15 cellular contexts compared by ENCODE assay signal in genomic region chr12:6615802-6616201, GRCh38. TPM values are rescaled to one million over a fixed set of nuclear protein-coding genes. Genes with fewer than 3 reads are reported as not detected.
DNase-seq lines count a peak whose midpoint lies in the region; ATAC-seq, FAIRE-seq and TF ChIP-seq lines count a peak whose summit lies in the region.
"Had no signal": no experiment of that assay in that cellular context is flagged by ENCODE, and none has a peak within 500 bp of the region (broad histone marks: within the 10 kb centered on the region; RNA-seq: fewer than 3 reads in every experiment).

No MANE protein-coding gene starts in this region.

- peaks cover 18 to 25% (median 22%) of the 10 kb centered on the region in 4 experiments for H3K4me1 ChIP-seq in H1 (replicated peaks in 1 of 4; ENCODE audit: control insufficient read depth in 3 of 4, insufficient read depth in 4 of 4, low read length in 3 of 4)
- peaks cover 26% of the 10 kb centered on the region for H3K4me1 ChIP-seq in smooth muscle cell (ENCODE audit: low read depth)

- no peak overlapping the region for H4K91ac ChIP-seq in H1 (replicated peaks; ENCODE audit: insufficient read length, low read length)

- no peaks in the 10 kb centered on the region; a peak in 1 of 4 replicates for H3K9me3 ChIP-seq in H1 (ENCODE audit: insufficient read depth in 2 of 2, low read depth in 1 of 2, low read length in 1 of 2)
- H3K9me3 ChIP-seq in smooth muscle cell (replicated peaks; ENCODE audit: low read depth): no peaks in the 10 kb centered on the region
- H3K9me3 ChIP-seq: colonic mucosa, MG63, testis had no signal

- no peak overlapping the region for H3K14ac ChIP-seq in H1 (ENCODE audit: insufficient read length)

- no peak overlapping the region; a peak in 1 of 4 replicates for H3K4me2 ChIP-seq in H1 (ENCODE audit: insufficient read depth in 1 of 2, low read depth in 2 of 2, low read length in 2 of 2)
- no peak overlapping the region for H3K4me2 ChIP-seq in smooth muscle cell

- 0 out of 2 replicates have a peak overlapping the region, but pooled peaks have one; percentile 22 for H2AFZ ChIP-seq in H1 (ENCODE audit: low read length)
- no peak overlapping the region for H2AFZ ChIP-seq in smooth muscle cell (ENCODE audit: low read depth)

- peak overlapping the region; percentile 75 for H2BK12ac ChIP-seq in H1 (ENCODE audit: low read depth, low read length)

- CTCF ChIA-PET in activated CD4-positive, alpha-beta T cell treated with anti-CD3 and anti-CD28 coated beads for 36 hours (lab: Charles Lee): interaction anchor here (0.5 to 1.3 kb wide), 7 partner anchors 12 to 358 kb away, joined by 3 to 4 read pairs (median 3); partner anchors contain the start of gene ZNF384
- CTCF ChIA-PET in RWPE1 (lab: Yijun Ruan, JAX): no interaction called here
- CTCF ChIA-PET in H1 (lab: Charles Lee; ENCODE audit: partially characterized antibody): interaction anchor here (0.6 to 3.5 kb wide), 15 partner anchors 8 to 219 kb away, joined by 3 to 20 read pairs (median 4); partner anchors contain the start of gene ACRBP

- no peak for TF ChIP-seq CTCF in RWPE1 (conservative IDR thresholded peaks at IDR 0.05; ENCODE audit: low read depth)
- no peak for TF ChIP-seq CTCF in H1 (IDR thresholded peaks at IDR 0.05; ENCODE audit: control extremely low read depth in 1 of 3, insufficient read depth in 1 of 3, low read depth in 1 of 3, low read length in 3 of 3)
- TF ChIP-seq CTCF in smooth muscle cell (IDR thresholded peaks at IDR 0.05; ENCODE audit: borderline replicate concordance, insufficient read depth, poor library complexity, severe bottlenecking): no peak

- no peak overlapping the region for H3K4me3 Mint-ChIP-seq in activated CD4-positive, alpha-beta T cell treated with anti-CD3 and anti-CD28 coated beads for 36 hours
- H3K4me3 Mint-ChIP-seq in activated T-cell treated with anti-CD3 and anti-CD28 coated beads, Interleukin-2, amount 50 U/mL, for 4 hours: no peak overlapping the region

- H3K79me2 ChIP-seq in H1 (ENCODE audit: control insufficient read depth in 1 of 2, insufficient read depth in 2 of 2, low read length in 2 of 2) (no peaks in the 10 kb centered on the region), smooth muscle cell (ENCODE audit: low read depth) (no peaks in the 10 kb centered on the region)

- peaks cover 3% of the 10 kb centered on the region for H3K36me3 Mint-ChIP-seq in activated CD4-positive, alpha-beta T cell treated with anti-CD3 and anti-CD28 coated beads for 36 hours (ENCODE audit: low read depth)
- peaks cover 5% of the 10 kb centered on the region for H3K36me3 Mint-ChIP-seq in activated T-cell treated with anti-CD3 and anti-CD28 coated beads, Interleukin-2, amount 50 U/mL, for 4 hours (ENCODE audit: insufficient read depth)

- TF ChIP-seq EP300 in H1 (IDR thresholded peaks at IDR 0.05; ENCODE audit: borderline replicate concordance in 1 of 2, low read depth in 2 of 2, low read length in 2 of 2): no peak

- peak overlapping the region; percentile 5; the same call in 1 of the 2 replicates for H2BK15ac ChIP-seq in H1 (ENCODE audit: low read length)

- H2AK5ac ChIP-seq in H1 (ENCODE audit: low read depth, low read length): no peak overlapping the region

- H3K27me3 ChIP-seq in H1 (replicated peaks in 1 of 4; ENCODE audit: control insufficient read depth in 3 of 4, extremely low read depth in 1 of 4, insufficient read depth in 3 of 4, low read length in 3 of 4) (peaks cover 2 to 21% (median 16%) of the 10 kb centered on the region in 4 experiments; a peak in 6 of 7 replicates), smooth muscle cell (ENCODE audit: low read depth) (no peaks in the 10 kb centered on the region)
- H3K27me3 ChIP-seq: colonic mucosa, MG63, testis had no signal

- no peak overlapping the region for H3K18ac ChIP-seq in H1 (ENCODE audit: extremely low read depth, low read length)

- ATAC-seq in activated CD4-positive, alpha-beta T cell treated with anti-CD3 and anti-CD28 coated beads for 36 hours: no peak
- no peak for ATAC-seq in GM19328 (IDR thresholded peaks at IDR 0.05; ENCODE audit: unreplicated experiment)
- ATAC-seq in activated T-cell treated with anti-CD3 and anti-CD28 coated beads, Interleukin-2, amount 50 U/mL, for 4 hours: no peak
- ATAC-seq: left colon had no signal

- intact Hi-C loops in activated CD4-positive, alpha-beta T cell treated with anti-CD3 and anti-CD28 coated beads for 36 hours (cut with DNase I, micrococcal nuclease): loop anchor here (2.0 to 5.0 kb wide), 3 partner anchors 15 to 161 kb away; partner anchors contain the start of gene ING4 (in 2 of the 2)

- H4K5ac ChIP-seq in H1 (ENCODE audit: insufficient read length, low read depth, low read length): no peak overlapping the region

- no peaks in the 10 kb centered on the region for H3K9me3 Mint-ChIP-seq in activated CD4-positive, alpha-beta T cell treated with anti-CD3 and anti-CD28 coated beads for 36 hours (ENCODE audit: low read depth)
- no peaks in the 10 kb centered on the region for H3K9me3 Mint-ChIP-seq in activated T-cell treated with anti-CD3 and anti-CD28 coated beads, Interleukin-2, amount 50 U/mL, for 4 hours

- H3K36me3 ChIP-seq in H1 (ENCODE audit: control insufficient read depth in 2 of 4, insufficient read depth in 4 of 4, low read length in 3 of 4): no peaks in the 10 kb centered on the region
- H3K36me3 ChIP-seq in smooth muscle cell (ENCODE audit: low read depth): no peaks in the 10 kb centered on the region
- H3K36me3 ChIP-seq: colonic mucosa, MG63 had no signal

- TF ChIP-seq RAD21 in H1 (IDR thresholded peaks at IDR 0.05 in 1 of 2, conservative IDR thresholded peaks at IDR 0.05 in 1 of 2; ENCODE audit: low read depth in 2 of 2, low read length in 2 of 2): no peak

- no peak for TF ChIP-seq POLR2A in H1 (IDR thresholded peaks at IDR 0.05; ENCODE audit: control extremely low read depth in 1 of 2, low read depth in 2 of 2, low read length in 2 of 2)

- H3K23me2 ChIP-seq in H1 (ENCODE audit: low read depth, low read length): peaks cover 5% of the 10 kb centered on the region; the same call in 1 of the 2 replicates

- DNase-seq in activated CD4-positive, alpha-beta T cell treated with anti-CD3 and anti-CD28 coated beads for 36 hours: no peak
- DNase-seq in activated CD4-positive, alpha-beta T cell treated with anti-CD3 and anti-CD28 coated beads for 48 hours: no peak
- DNase-seq in RWPE1 (ENCODE audit: low spot score): no peak
- DNase-seq in H1 (ENCODE audit: low read depth in 1 of 2, low spot score in 2 of 2): no peak
- DNase-seq in smooth muscle cell (lab: John Stamatoyannopoulos, UW; ENCODE audit: unreplicated experiment): no peak
- DNase-seq in dermis blood vessel endothelial cell: no peak
- no peak for DNase-seq in activated T-cell treated with anti-CD3 and anti-CD28 coated beads, Interleukin-2, amount 50 U/mL, for 4 hours
- DNase-seq: colonic mucosa; left colon; MG63; stimulated activated CD4-positive, alpha-beta T cell treated with anti-CD3 and anti-CD28 coated beads, Interleukin-2, amount 100 ng/mL, for 48 hours; testis had no signal

- peaks cover 25% of the 10 kb centered on the region for H3F3A ChIP-seq in smooth muscle cell (ENCODE audit: low read depth)

- H3K27ac ChIP-seq in RWPE1 (peak overlapping the region; percentile 97), H1 (ENCODE audit: low read depth, low read length) (no peak overlapping the region), smooth muscle cell (ENCODE audit: low read depth) (peak overlapping the region; percentile 19)
- H3K27ac ChIP-seq: colonic mucosa had no signal

- POLR2A ChIA-PET in activated CD4-positive, alpha-beta T cell treated with anti-CD3 and anti-CD28 coated beads for 36 hours (lab: Charles Lee): interaction anchor here (0.6 to 0.8 kb wide), 2 partner anchors 37 to 163 kb away, joined by 4 to 5 read pairs; no protein-coding TSS in a partner anchor
- POLR2A ChIA-PET in RWPE1 (lab: Yijun Ruan, JAX; ENCODE audit: low non-redundant PET) (interaction anchor here (0.6 kb wide), 1 partner anchor 1343 kb away, joined by 4 read pairs; no protein-coding TSS in a partner anchor), H1 (lab: Charles Lee; ENCODE audit: partially characterized antibody) (interaction anchor here (0.7 to 4.4 kb wide), 5 partner anchors 10 to 252 kb away, joined by 3 to 24 read pairs (median 6); partner anchors contain the start of gene TPI1)

- H3K4me3 ChIP-seq in H1 (ENCODE audit: extremely low read depth in 1 of 4, insufficient read depth in 2 of 4, low read depth in 3 of 4, low read length in 4 of 4): no peak overlapping the region
- no peak overlapping the region for H3K4me3 ChIP-seq in smooth muscle cell
- H3K4me3 ChIP-seq: colonic mucosa, MG63, testis had no signal

- H3K9ac ChIP-seq in H1 (replicated peaks in 1 of 4; ENCODE audit: extremely low read depth in 1 of 4, low read depth in 3 of 4, low read length in 3 of 4) (0 out of 7 replicates have a peak overlapping the region, but pooled peaks of 1 of the 4 experiments have one; percentile 11), smooth muscle cell (ENCODE audit: low read depth) (no peak overlapping the region)

- no peak overlapping the region for H3K4ac ChIP-seq in H1 (replicated peaks; ENCODE audit: insufficient read length, low read depth, low read length)

- no peak overlapping the region for H3K23ac ChIP-seq in H1 (ENCODE audit: insufficient read length)

- H3K79me1 ChIP-seq in H1 (ENCODE audit: low read depth, low read length): no peaks in the 10 kb centered on the region

- H2BK5ac ChIP-seq in H1 (ENCODE audit: low read depth, low read length): no peak overlapping the region

- H2BK120ac ChIP-seq in H1 (replicated peaks; ENCODE audit: low read depth, low read length): no peak overlapping the region

- no peak overlapping the region for H4K8ac ChIP-seq in H1 (ENCODE audit: extremely low read depth, insufficient read depth, low read length)

- no peak overlapping the region for H3K56ac ChIP-seq in H1 (replicated peaks; ENCODE audit: insufficient read length, low read depth, low read length)

- H2BK20ac ChIP-seq in H1 (ENCODE audit: low read length): 0 out of 2 replicates have a peak overlapping the region, but pooled peaks have one; percentile 8

- H3K27me3 Mint-ChIP-seq in activated CD4-positive, alpha-beta T cell treated with anti-CD3 and anti-CD28 coated beads for 36 hours: no peaks in the 10 kb centered on the region
- H3K27me3 Mint-ChIP-seq in activated T-cell treated with anti-CD3 and anti-CD28 coated beads, Interleukin-2, amount 50 U/mL, for 4 hours (ENCODE audit: low read depth): no peaks in the 10 kb centered on the region

- WGBS in H1 (ENCODE audit: extremely low coverage in 1 of 2, insufficient coverage in 1 of 2, insufficient read length in 1 of 2, insufficient replicate concordance in 2 of 2, low coverage in 1 of 2, low lambda C conversion rate in 2 of 2, missing lambda C conversion rate in 1 of 2), 2 experiments: 85% methylated on average over 3 of the region's 3 CpGs; no CpG with 5 or more reads in 1 of the 2 experiments
- 98% methylated on average over 3 of the region's 3 CpGs for WGBS in smooth muscle cell (ENCODE audit: low lambda C conversion rate)

- H3K27ac Mint-ChIP-seq in activated CD4-positive, alpha-beta T cell treated with anti-CD3 and anti-CD28 coated beads for 36 hours: peak overlapping the region; percentile 1

- H3K4me1 Mint-ChIP-seq in activated CD4-positive, alpha-beta T cell treated with anti-CD3 and anti-CD28 coated beads for 36 hours: peaks cover 38% of the 10 kb centered on the region
- H3K4me1 Mint-ChIP-seq in activated T-cell treated with anti-CD3 and anti-CD28 coated beads, Interleukin-2, amount 50 U/mL, for 4 hours (ENCODE audit: low read depth): peaks cover 31% of the 10 kb centered on the region

- H4K20me1 ChIP-seq in H1 (replicated peaks in 1 of 2; ENCODE audit: control insufficient read depth in 1 of 2, insufficient read depth in 2 of 2, low read length in 2 of 2) (no peaks in the 10 kb centered on the region), smooth muscle cell (ENCODE audit: low read depth) (no peaks in the 10 kb centered on the region)

- FAIRE-seq in H1 (lab: Jason Lieb, UNC): no peak
- FAIRE-seq: A204.1, frontal cortex had no signal

RNA-seq across cellular contexts. Expression of gene CHD4, which starts 8.6 kb away (rescaled TPM):
- 100 to 1,000 TPM; 279 to 322 TPM for total RNA-seq in activated CD4-positive, alpha-beta T cell treated with anti-CD3 and anti-CD28 coated beads for 36 hours
- 305 and 330 TPM in 2 replicates for total RNA-seq in H1 (2021; fragmentation: NEBNext Ultra II Directional; extraction: Animal tissue kit (Norgen Biotek cat#: 25700))
- polyA plus RNA-seq in H1 (2011; rRNA removed): 198 and 214 TPM in 2 replicates
- 178 TPM for polyA plus RNA-seq in H1 (2011; cell fraction: cytosol; rRNA removed)
- polyA plus RNA-seq in H1 (2011; cell fraction: nucleus; rRNA removed): 362 TPM
- 194 to 267 TPM (median 241 TPM) in 4 replicates for polyA plus RNA-seq in H1 (2012, experiment 1 of 2)
- 52.1 TPM for polyA plus RNA-seq in H1 (2012, experiment 2 of 2)
- 180 TPM for polyA plus RNA-seq in H1 (2013, experiment 1 of 2)
- polyA plus RNA-seq in H1 (2013, experiment 2 of 2): 192 TPM
- polyA minus RNA-seq in H1 (2011; rRNA and poly(A)+ RNA removed): 290 and 298 TPM in 2 replicates
- 180 TPM for polyA minus RNA-seq in H1 (2011; cell fraction: cytosol; rRNA and poly(A)+ RNA removed)
- polyA minus RNA-seq in H1 (2011; cell fraction: nucleus; rRNA and poly(A)+ RNA removed): 129 TPM
- total RNA-seq in smooth muscle cell: 172 and 176 TPM in 2 replicates
- polyA plus RNA-seq in smooth muscle cell: 87.5 and 122 TPM in 2 replicates
- 213 and 302 TPM in 2 replicates for total RNA-seq in dermis blood vessel endothelial cell
- total RNA-seq in activated T-cell treated with anti-CD3 and anti-CD28 coated beads, Interleukin-2, amount 50 U/mL, for 4 hours: 100 to 1,000 TPM; 311 to 336 (median 332) TPM

RNA-seq across cellular contexts. Expression of gene LPAR5, which starts 20.0 kb away (rescaled TPM):
- total RNA-seq in activated CD4-positive, alpha-beta T cell treated with anti-CD3 and anti-CD28 coated beads for 36 hours: 1 to 10 TPM; 3.5 TPM
- total RNA-seq in H1 (2021; fragmentation: NEBNext Ultra II Directional; extraction: Animal tissue kit (Norgen Biotek cat#: 25700)): 0.22 and 0.23 TPM in 2 replicates
- 0.24 and 0.63 TPM in 2 replicates for polyA plus RNA-seq in H1 (2011; rRNA removed)
- polyA plus RNA-seq in H1 (2011; cell fraction: cytosol; rRNA removed): 0.31 TPM
- 0.47 TPM for polyA plus RNA-seq in H1 (2011; cell fraction: nucleus; rRNA removed)
- 0.29 to 0.40 TPM (median 0.35 TPM) in 3 of 4 replicates, not detected in the other for polyA plus RNA-seq in H1 (2012, experiment 1 of 2)
- polyA plus RNA-seq in H1 (2012, experiment 2 of 2): 0.21 TPM
- 0.57 TPM for polyA plus RNA-seq in H1 (2013, experiment 1 of 2)
- 0.48 TPM for polyA plus RNA-seq in H1 (2013, experiment 2 of 2)
- polyA minus RNA-seq in H1 (2011; rRNA and poly(A)+ RNA removed): 0.32 and 0.63 TPM in 2 replicates
- polyA minus RNA-seq in H1 (2011; cell fraction: cytosol; rRNA and poly(A)+ RNA removed): not detected
- polyA minus RNA-seq in H1 (2011; cell fraction: nucleus; rRNA and poly(A)+ RNA removed): 0.40 TPM
- 2.0 and 4.4 TPM in 2 replicates for total RNA-seq in smooth muscle cell
- polyA plus RNA-seq in smooth muscle cell: 1.3 and 1.8 TPM in 2 replicates
- not detected in 2 replicates for total RNA-seq in dermis blood vessel endothelial cell
- total RNA-seq in activated T-cell treated with anti-CD3 and anti-CD28 coated beads, Interleukin-2, amount 50 U/mL, for 4 hours: 1 to 10 TPM; 3.8 to 5.5 (median 5.1) TPM

RNA-seq across cellular contexts. Expression of gene ACRBP, which starts 31.4 kb away (rescaled TPM):
- 1 to 10 TPM; 1.7 to 3.3 TPM for total RNA-seq in activated CD4-positive, alpha-beta T cell treated with anti-CD3 and anti-CD28 coated beads for 36 hours
- total RNA-seq in H1 (2021; fragmentation: NEBNext Ultra II Directional; extraction: Animal tissue kit (Norgen Biotek cat#: 25700)): 0.80 and 1.2 TPM in 2 replicates
- polyA plus RNA-seq in H1 (2011; rRNA removed) (5.2 and 8.9 TPM in 2 replicates), smooth muscle cell (0.82 TPM in 1 of 2 replicates, not detected in the other)
- 4.1 TPM for polyA plus RNA-seq in H1 (2011; cell fraction: cytosol; rRNA removed)
- 13.2 TPM for polyA plus RNA-seq in H1 (2011; cell fraction: nucleus; rRNA removed)
- 0.98 to 1.8 TPM (median 1.4 TPM) in 4 replicates for polyA plus RNA-seq in H1 (2012, experiment 1 of 2)
- polyA plus RNA-seq in H1 (2012, experiment 2 of 2): 0.30 TPM
- polyA plus RNA-seq in H1 (2013, experiment 1 of 2): 1.5 TPM
- polyA plus RNA-seq in H1 (2013, experiment 2 of 2): 2.1 TPM
- 5.7 and 11.8 TPM in 2 replicates for polyA minus RNA-seq in H1 (2011; rRNA and poly(A)+ RNA removed)
- polyA minus RNA-seq in H1 (2011; cell fraction: cytosol; rRNA and poly(A)+ RNA removed): 2.2 TPM
- 5.7 TPM for polyA minus RNA-seq in H1 (2011; cell fraction: nucleus; rRNA and poly(A)+ RNA removed)
- total RNA-seq in smooth muscle cell (not detected in 2 replicates), dermis blood vessel endothelial cell (0.42 and 1.5 TPM in 2 replicates)
- 1 to 10 TPM in 1 of 3 donors, under 1 TPM in 2; 0.65 to 1.3 (median 0.71) TPM for total RNA-seq in activated T-cell treated with anti-CD3 and anti-CD28 coated beads, Interleukin-2, amount 50 U/mL, for 4 hours

RNA-seq across cellular contexts. Expression of gene ING4, which starts 47.1 kb away (rescaled TPM):
- total RNA-seq in activated CD4-positive, alpha-beta T cell treated with anti-CD3 and anti-CD28 coated beads for 36 hours: 10 to 100 TPM; 14.9 to 17.6 TPM
- total RNA-seq in H1 (2021; fragmentation: NEBNext Ultra II Directional; extraction: Animal tissue kit (Norgen Biotek cat#: 25700)): 21.7 and 22.9 TPM in 2 replicates
- polyA plus RNA-seq in H1 (2011; rRNA removed): 28.6 and 29.3 TPM in 2 replicates
- polyA plus RNA-seq in H1 (2011; cell fraction: cytosol; rRNA removed): 44.8 TPM
- 62.2 TPM for polyA plus RNA-seq in H1 (2011; cell fraction: nucleus; rRNA removed)
- polyA plus RNA-seq in H1 (2012, experiment 1 of 2): 25.6 to 40.6 TPM (median 29.1 TPM) in 4 replicates
- polyA plus RNA-seq in H1 (2012, experiment 2 of 2): 21.9 TPM
- polyA plus RNA-seq in H1 (2013, experiment 1 of 2): 26.0 TPM
- 22.1 TPM for polyA plus RNA-seq in H1 (2013, experiment 2 of 2)
- polyA minus RNA-seq in H1 (2011; rRNA and poly(A)+ RNA removed): 15.7 and 16.4 TPM in 2 replicates
- 6.8 TPM for polyA minus RNA-seq in H1 (2011; cell fraction: cytosol; rRNA and poly(A)+ RNA removed)
- 13.0 TPM for polyA minus RNA-seq in H1 (2011; cell fraction: nucleus; rRNA and poly(A)+ RNA removed)
- 24.8 and 45.0 TPM in 2 replicates for total RNA-seq in smooth muscle cell
- 27.0 and 33.5 TPM in 2 replicates for polyA plus RNA-seq in smooth muscle cell
- 44.0 and 61.1 TPM in 2 replicates for total RNA-seq in dermis blood vessel endothelial cell
- total RNA-seq in activated T-cell treated with anti-CD3 and anti-CD28 coated beads, Interleukin-2, amount 50 U/mL, for 4 hours: 1 to 10 TPM; 5.9 to 7.5 (median 6.9) TPM

RNA-seq across cellular contexts. Expression of gene NOP2, which starts 47.7 kb away (rescaled TPM):
- 10 to 100 TPM; 93.2 to 97.1 TPM for total RNA-seq in activated CD4-positive, alpha-beta T cell treated with anti-CD3 and anti-CD28 coated beads for 36 hours
- total RNA-seq in H1 (2021; fragmentation: NEBNext Ultra II Directional; extraction: Animal tissue kit (Norgen Biotek cat#: 25700)): 82.6 and 85.6 TPM in 2 replicates
- polyA plus RNA-seq in H1 (2011; rRNA removed): 34.4 and 35.4 TPM in 2 replicates
- polyA plus RNA-seq in H1 (2011; cell fraction: cytosol; rRNA removed): 55.4 TPM
- 191 TPM for polyA plus RNA-seq in H1 (2011; cell fraction: nucleus; rRNA removed)
- polyA plus RNA-seq in H1 (2012, experiment 1 of 2): 73.4 to 85.0 TPM (median 77.9 TPM) in 4 replicates
- 49.2 TPM for polyA plus RNA-seq in H1 (2012, experiment 2 of 2)
- polyA plus RNA-seq in H1 (2013, experiment 1 of 2): 63.9 TPM
- 51.3 TPM for polyA plus RNA-seq in H1 (2013, experiment 2 of 2)
- 29.8 and 75.1 TPM in 2 replicates for polyA minus RNA-seq in H1 (2011; rRNA and poly(A)+ RNA removed)
- 26.6 TPM for polyA minus RNA-seq in H1 (2011; cell fraction: cytosol; rRNA and poly(A)+ RNA removed)
- 45.4 TPM for polyA minus RNA-seq in H1 (2011; cell fraction: nucleus; rRNA and poly(A)+ RNA removed)
- total RNA-seq in smooth muscle cell: 29.7 and 41.9 TPM in 2 replicates
- 23.6 and 30.4 TPM in 2 replicates for polyA plus RNA-seq in smooth muscle cell
- total RNA-seq in dermis blood vessel endothelial cell: 15.5 and 19.3 TPM in 2 replicates
- 100 to 1,000 TPM; 267 to 300 (median 270) TPM for total RNA-seq in activated T-cell treated with anti-CD3 and anti-CD28 coated beads, Interleukin-2, amount 50 U/mL, for 4 hours
